Comparison of ENCODE assay signal across 1 cellular context in the genomic region with DNA sequence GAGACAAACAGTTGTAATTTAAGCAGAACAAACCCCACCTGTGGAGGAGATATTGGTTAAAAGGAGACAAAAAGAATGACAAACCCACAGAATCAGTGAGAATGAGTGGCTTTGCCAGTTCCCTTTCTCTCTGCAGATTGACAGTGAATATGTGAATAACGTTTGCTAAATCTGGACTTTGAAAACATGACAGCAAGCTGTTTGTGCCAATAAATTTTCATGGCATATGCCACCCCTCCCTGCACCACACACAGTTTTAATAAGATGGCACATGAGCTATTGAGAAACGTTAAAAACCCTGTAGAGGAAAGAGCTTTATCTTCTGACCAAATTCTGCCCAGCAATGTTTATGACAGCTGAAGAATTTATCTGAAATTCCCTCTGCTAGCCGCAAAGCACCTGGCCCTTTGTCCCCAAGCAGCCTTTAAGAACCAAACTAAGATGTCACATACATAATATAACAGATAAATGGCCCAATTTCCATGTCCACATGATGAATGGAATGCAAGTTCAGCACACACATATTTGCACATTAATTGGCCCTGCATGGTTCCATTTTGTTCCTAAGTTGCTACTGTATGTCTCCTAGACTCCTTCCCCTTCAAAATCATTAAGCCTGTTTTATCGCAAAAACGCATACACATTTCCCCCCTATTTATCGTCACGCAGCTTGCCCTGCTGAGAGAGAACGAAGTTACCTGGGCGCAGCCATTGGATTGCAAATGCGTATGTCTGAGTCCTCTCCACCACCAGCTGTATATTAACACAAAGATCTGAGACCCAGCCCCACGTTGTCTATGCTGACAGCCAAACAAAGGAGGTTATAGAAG.
TF ChIP-seq lines count a peak whose summit lies in the region.

No MANE protein-coding gene starts in this region.

TF ChIP-seq in GM23338, 12 proteins besides CTCF, POLR2A, EP300 and RAD21 (continued from another document):
- TF ChIP-seq, protein P1, sequence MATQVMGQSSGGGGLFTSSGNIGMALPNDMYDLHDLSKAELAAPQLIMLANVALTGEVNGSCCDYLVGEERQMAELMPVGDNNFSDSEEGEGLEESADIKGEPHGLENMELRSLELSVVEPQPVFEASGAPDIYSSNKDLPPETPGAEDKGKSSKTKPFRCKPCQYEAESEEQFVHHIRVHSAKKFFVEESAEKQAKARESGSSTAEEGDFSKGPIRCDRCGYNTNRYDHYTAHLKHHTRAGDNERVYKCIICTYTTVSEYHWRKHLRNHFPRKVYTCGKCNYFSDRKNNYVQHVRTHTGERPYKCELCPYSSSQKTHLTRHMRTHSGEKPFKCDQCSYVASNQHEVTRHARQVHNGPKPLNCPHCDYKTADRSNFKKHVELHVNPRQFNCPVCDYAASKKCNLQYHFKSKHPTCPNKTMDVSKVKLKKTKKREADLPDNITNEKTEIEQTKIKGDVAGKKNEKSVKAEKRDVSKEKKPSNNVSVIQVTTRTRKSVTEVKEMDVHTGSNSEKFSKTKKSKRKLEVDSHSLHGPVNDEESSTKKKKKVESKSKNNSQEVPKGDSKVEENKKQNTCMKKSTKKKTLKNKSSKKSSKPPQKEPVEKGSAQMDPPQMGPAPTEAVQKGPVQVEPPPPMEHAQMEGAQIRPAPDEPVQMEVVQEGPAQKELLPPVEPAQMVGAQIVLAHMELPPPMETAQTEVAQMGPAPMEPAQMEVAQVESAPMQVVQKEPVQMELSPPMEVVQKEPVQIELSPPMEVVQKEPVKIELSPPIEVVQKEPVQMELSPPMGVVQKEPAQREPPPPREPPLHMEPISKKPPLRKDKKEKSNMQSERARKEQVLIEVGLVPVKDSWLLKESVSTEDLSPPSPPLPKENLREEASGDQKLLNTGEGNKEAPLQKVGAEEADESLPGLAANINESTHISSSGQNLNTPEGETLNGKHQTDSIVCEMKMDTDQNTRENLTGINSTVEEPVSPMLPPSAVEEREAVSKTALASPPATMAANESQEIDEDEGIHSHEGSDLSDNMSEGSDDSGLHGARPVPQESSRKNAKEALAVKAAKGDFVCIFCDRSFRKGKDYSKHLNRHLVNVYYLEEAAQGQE (IDR thresholded peaks at IDR 0.05; ENCODE audit: unreplicated experiment), result no peak
